ENCODE assay signal across 8 cellular contexts in genomic region chr17:55356440-55357328, GRCh38.
DNase-seq lines count a peak whose midpoint lies in the region; ATAC-seq, FAIRE-seq and TF ChIP-seq lines count a peak whose summit lies in the region.

No MANE protein-coding gene starts in this region.

- H3K4me3 ChIP-seq in ascending aorta: no peak overlapping the region

- H3K27me3 ChIP-seq in ascending aorta: no peaks in the 10 kb centered on the region

- H3K36me3 Mint-ChIP-seq in T-helper 2 cell treated with Interferon-gamma antibody and Interleukin-4, amounts not matched to agents 5 μg/mL and 100 μg/mL, for 36 hours (ENCODE audit: low read depth): peaks cover 5% of the 10 kb centered on the region

- peak; percentile 88 for ATAC-seq in HG02943 (IDR thresholded peaks at IDR 0.05; ENCODE audit: low read depth, unreplicated experiment)

- peaks cover 7% of the 10 kb centered on the region for H3K4me1 Mint-ChIP-seq in T-helper 2 cell treated with Interferon-gamma antibody and Interleukin-4, amounts not matched to agents 5 μg/mL and 100 μg/mL, for 36 hours (ENCODE audit: low read depth)

- peaks cover 17% of the 10 kb centered on the region for H3K27me3 Mint-ChIP-seq in T-helper 2 cell treated with Interferon-gamma antibody and Interleukin-4, amounts not matched to agents 5 μg/mL and 100 μg/mL, for 36 hours (ENCODE audit: low read depth)

- FAIRE-seq in GM18507 (lab: Jason Lieb, UNC): peak; percentile 90

- H3K36me3 ChIP-seq in ascending aorta: no peaks in the 10 kb centered on the region

- no peak overlapping the region for H3K4me3 Mint-ChIP-seq in T-helper 2 cell treated with Interferon-gamma antibody and Interleukin-4, amounts not matched to agents 5 μg/mL and 100 μg/mL, for 36 hours

- no peaks in the 10 kb centered on the region for H3K4me1 ChIP-seq in ascending aorta

- peak; percentile 60 for DNase-seq in A172 (ENCODE audit: low spot score)
- DNase-seq in GM18507 (ENCODE audit: extremely low spot score, insufficient read length, low read depth): peak; percentile 38
- peak; percentile 86 for DNase-seq in NCI-H1694 treated with DMSO at 0.1 percent for 48 hours (lab: John Stamatoyannopoulos, UW)
- peak; percentile 56 for DNase-seq in T-helper 2 cell treated with Interferon-gamma antibody and Interleukin-4, amounts not matched to agents 5 μg/mL and 100 μg/mL, for 36 hours (ENCODE audit: low spot score)
- DNase-seq in ascending aorta (ENCODE audit: low spot score in 2 of 2): peak in 1 of 2 donors; percentile 78
- DNase-seq in hypothalamus (lab: John Stamatoyannopoulos, UW): peak in 33 of 51 donors; percentile 1 to 74 (median 30)
- peak; percentile 59 to 78 (median 62) for DNase-seq in stimulated activated CD4-positive, alpha-beta T cell treated with anti-CD3 and anti-CD28 coated beads, Interleukin-12 subunit alpha, Interleukin-12 subunit beta, amount 100 ng/mL, for 48 hours (ENCODE audit: low read depth in 2 of 3, low spot score in 1 of 3)

- H3K9me3 ChIP-seq in ascending aorta: no peaks in the 10 kb centered on the region

- peak; percentile 57 to 67 (median 64) for TF ChIP-seq CTCF in ascending aorta (IDR thresholded peaks at IDR 0.05)

- no peak overlapping the region for H3K27ac ChIP-seq in ascending aorta

- intact Hi-C loops in ascending aorta (cut with DNase I): loop anchor here (1.0 kb wide), 1 partner anchor 363 kb away; no protein-coding TSS in a partner anchor

- peaks cover 13% of the 10 kb centered on the region for H3K9me3 Mint-ChIP-seq in T-helper 2 cell treated with Interferon-gamma antibody and Interleukin-4, amounts not matched to agents 5 μg/mL and 100 μg/mL, for 36 hours

- H3K27ac Mint-ChIP-seq in T-helper 2 cell treated with Interferon-gamma antibody and Interleukin-4, amounts not matched to agents 5 μg/mL and 100 μg/mL, for 36 hours: no peak overlapping the region
